1 cellular context compared by ENCODE assay signal in genomic region chr20:16474342-16474741, GRCh38.
TF ChIP-seq lines count a peak whose summit lies in the region.

No MANE protein-coding gene starts in this region.

TF ChIP-seq in HepG2, 621 proteins besides CTCF, POLR2A, EP300 and RAD21 (continued from another document):
- TF ChIP-seq ZNF646 (CRISPR knock-in tag; IDR thresholded peaks at IDR 0.05): no peak
- TF ChIP-seq SRSF9 (IDR thresholded peaks at IDR 0.05; ENCODE audit: borderline replicate concordance, insufficient read depth, low read depth, low read length, poor library complexity, severe bottlenecking): no peak
- TF ChIP-seq SOX13 (IDR thresholded peaks at IDR 0.05): no peak
- TF ChIP-seq SOX13 (CRISPR knock-in tag; conservative IDR thresholded peaks at IDR 0.05 in 1 of 2, IDR thresholded peaks at IDR 0.05 in 1 of 2): 0 out of 4 replicates have a peak, but pooled peaks of 1 of the 2 experiments have one; percentile 21
- no peak for TF ChIP-seq ZFY (CRISPR knock-in tag; IDR thresholded peaks at IDR 0.05)
- TF ChIP-seq, protein P1, sequence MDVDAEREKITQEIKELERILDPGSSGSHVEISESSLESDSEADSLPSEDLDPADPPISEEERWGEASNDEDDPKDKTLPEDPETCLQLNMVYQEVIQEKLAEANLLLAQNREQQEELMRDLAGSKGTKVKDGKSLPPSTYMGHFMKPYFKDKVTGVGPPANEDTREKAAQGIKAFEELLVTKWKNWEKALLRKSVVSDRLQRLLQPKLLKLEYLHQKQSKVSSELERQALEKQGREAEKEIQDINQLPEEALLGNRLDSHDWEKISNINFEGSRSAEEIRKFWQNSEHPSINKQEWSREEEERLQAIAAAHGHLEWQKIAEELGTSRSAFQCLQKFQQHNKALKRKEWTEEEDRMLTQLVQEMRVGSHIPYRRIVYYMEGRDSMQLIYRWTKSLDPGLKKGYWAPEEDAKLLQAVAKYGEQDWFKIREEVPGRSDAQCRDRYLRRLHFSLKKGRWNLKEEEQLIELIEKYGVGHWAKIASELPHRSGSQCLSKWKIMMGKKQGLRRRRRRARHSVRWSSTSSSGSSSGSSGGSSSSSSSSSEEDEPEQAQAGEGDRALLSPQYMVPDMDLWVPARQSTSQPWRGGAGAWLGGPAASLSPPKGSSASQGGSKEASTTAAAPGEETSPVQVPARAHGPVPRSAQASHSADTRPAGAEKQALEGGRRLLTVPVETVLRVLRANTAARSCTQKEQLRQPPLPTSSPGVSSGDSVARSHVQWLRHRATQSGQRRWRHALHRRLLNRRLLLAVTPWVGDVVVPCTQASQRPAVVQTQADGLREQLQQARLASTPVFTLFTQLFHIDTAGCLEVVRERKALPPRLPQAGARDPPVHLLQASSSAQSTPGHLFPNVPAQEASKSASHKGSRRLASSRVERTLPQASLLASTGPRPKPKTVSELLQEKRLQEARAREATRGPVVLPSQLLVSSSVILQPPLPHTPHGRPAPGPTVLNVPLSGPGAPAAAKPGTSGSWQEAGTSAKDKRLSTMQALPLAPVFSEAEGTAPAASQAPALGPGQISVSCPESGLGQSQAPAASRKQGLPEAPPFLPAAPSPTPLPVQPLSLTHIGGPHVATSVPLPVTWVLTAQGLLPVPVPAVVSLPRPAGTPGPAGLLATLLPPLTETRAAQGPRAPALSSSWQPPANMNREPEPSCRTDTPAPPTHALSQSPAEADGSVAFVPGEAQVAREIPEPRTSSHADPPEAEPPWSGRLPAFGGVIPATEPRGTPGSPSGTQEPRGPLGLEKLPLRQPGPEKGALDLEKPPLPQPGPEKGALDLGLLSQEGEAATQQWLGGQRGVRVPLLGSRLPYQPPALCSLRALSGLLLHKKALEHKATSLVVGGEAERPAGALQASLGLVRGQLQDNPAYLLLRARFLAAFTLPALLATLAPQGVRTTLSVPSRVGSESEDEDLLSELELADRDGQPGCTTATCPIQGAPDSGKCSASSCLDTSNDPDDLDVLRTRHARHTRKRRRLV (CRISPR knock-in tag; IDR thresholded peaks at IDR 0.05): peak; percentile 17; the same call in 1 of the 2 replicates
- TF ChIP-seq ZNF335 (CRISPR knock-in tag; IDR thresholded peaks at IDR 0.05): no peak
- no peak for TF ChIP-seq ELF1 (CRISPR knock-in tag; IDR thresholded peaks at IDR 0.05)
- no peak for TF ChIP-seq CEBPB (IDR thresholded peaks at IDR 0.05; ENCODE audit: borderline replicate concordance, low read depth, low read length)
- no peak for TF ChIP-seq KAT7 (CRISPR knock-in tag; IDR thresholded peaks at IDR 0.05; ENCODE audit: borderline replicate concordance)
